ENCODE assay signal across 25 cellular contexts in the genomic region with DNA sequence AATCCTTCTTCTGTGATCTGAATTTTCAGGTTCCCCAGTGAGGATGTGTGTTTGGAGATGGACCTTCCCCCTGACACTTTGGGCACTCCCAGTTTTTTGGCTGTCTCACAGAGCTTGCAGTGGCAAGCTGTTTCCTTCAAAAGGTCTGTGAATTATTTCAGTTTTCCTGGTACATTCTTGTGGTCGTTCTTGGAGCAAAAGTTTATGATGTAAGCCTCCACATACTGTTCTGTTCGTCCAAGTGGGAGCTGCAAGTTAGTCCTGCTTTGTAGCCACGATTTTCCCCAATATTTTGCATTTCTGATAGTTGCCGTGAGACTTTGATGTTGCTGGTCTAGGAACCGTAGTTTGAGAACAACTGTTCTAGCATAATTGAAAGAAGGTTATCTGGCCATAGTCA.
"Had no signal": no experiment of that assay in that cellular context is flagged by ENCODE, and none has a peak within 500 bp of the region (broad histone marks: within the 10 kb centered on the region; RNA-seq: fewer than 3 reads in every experiment).

No MANE protein-coding gene starts in this region.

- H3K4me3 ChIP-seq: hepatocyte, left ventricle myocardium inferior, lung, pancreas, psoas muscle, right lobe of liver, smooth muscle cell, tibial nerve, upper lobe of left lung, vagina had no signal

- H3K4me3 Mint-ChIP-seq: mesothelial cell of epicardium; naive thymus-derived CD4-positive, alpha-beta T cell; natural killer cell treated with Interleukin-12 subunit alpha and Interleukin-12 subunit beta and Interleukin-15 and Interleukin-18, amount 100 ng/mL, for 72 hours; stimulated activated memory B cell treated with anti-CD40 and anti-IgM and Interleukin-4, amounts not matched to agents 10 μg/mL and 1 μg/mL and 100 μg/mL, for 72 hours; stimulated activated naive CD8-positive, alpha-beta T cell treated with anti-CD3 and anti-CD28 coated beads, Interleukin-15, amount 100 ng/mL, for 72 hours had no signal

- ATAC-seq: naive thymus-derived CD4-positive, alpha-beta T cell; natural killer cell treated with Interleukin-12 subunit alpha and Interleukin-12 subunit beta and Interleukin-15 and Interleukin-18, amount 100 ng/mL, for 72 hours; pancreas; psoas muscle; right lobe of liver; stimulated activated memory B cell treated with anti-CD40 and anti-IgM and Interleukin-4, amounts not matched to agents 10 μg/mL and 1 μg/mL and 100 μg/mL, for 72 hours; stimulated activated naive CD8-positive, alpha-beta T cell treated with anti-CD3 and anti-CD28 coated beads, Interleukin-15, amount 100 ng/mL, for 72 hours had no signal

- H3K4me1 ChIP-seq: left ventricle myocardium inferior, pancreas, psoas muscle, right lobe of liver, tibial nerve, upper lobe of left lung, vagina had no signal

- DNase-seq: islet precursor cell; left ventricle myocardium inferior; mesendoderm; naive thymus-derived CD4-positive, alpha-beta T cell; nucleus accumbens; pancreas; posterior cingulate gyrus; psoas muscle; right lobe of liver; stimulated activated CD4-positive, alpha-beta T cell treated with anti-CD3 and anti-CD28 coated beads, Interleukin-1b, Interleukin-23, amount 100 ng/mL, for 48 hours; stimulated activated CD4-positive, alpha-beta T cell treated with anti-CD3 and anti-CD28 coated beads, Interleukin-2, amount 100 ng/mL, for 48 hours; stimulated activated CD4-positive, alpha-beta T cell treated with anti-CD3 and anti-CD28 coated beads, Interleukin-4, amount 100 ng/mL, for 4 hours; stimulated activated CD8-positive, alpha-beta memory T cell treated with anti-CD3 and anti-CD28 coated beads, Interleukin-4, amount 100 ng/mL, for 48 hours; stimulated activated naive CD4-positive, alpha-beta T cell treated with Interleukin-2 at 50 U/mL for 16 hours; stimulated activated naive CD8-positive, alpha-beta T cell treated with anti-CD3 and anti-CD28 coated beads, Interleukin-15, amount 100 ng/mL, for 72 hours; substantia nigra; upper lobe of left lung had no signal

- H3K27me3 Mint-ChIP-seq: naive thymus-derived CD4-positive, alpha-beta T cell; natural killer cell treated with Interleukin-12 subunit alpha and Interleukin-12 subunit beta and Interleukin-15 and Interleukin-18, amount 100 ng/mL, for 72 hours; stimulated activated memory B cell treated with anti-CD40 and anti-IgM and Interleukin-4, amounts not matched to agents 10 μg/mL and 1 μg/mL and 100 μg/mL, for 72 hours; stimulated activated naive CD8-positive, alpha-beta T cell treated with anti-CD3 and anti-CD28 coated beads, Interleukin-15, amount 100 ng/mL, for 72 hours had no signal

- H3K4me1 Mint-ChIP-seq: mesothelial cell of epicardium; stimulated activated memory B cell treated with anti-CD40 and anti-IgM and Interleukin-4, amounts not matched to agents 10 μg/mL and 1 μg/mL and 100 μg/mL, for 72 hours; stimulated activated naive CD8-positive, alpha-beta T cell treated with anti-CD3 and anti-CD28 coated beads, Interleukin-15, amount 100 ng/mL, for 72 hours had no signal

- H3K36me3 ChIP-seq: pancreas, right lobe of liver had no signal

- H3K27ac Mint-ChIP-seq: mesothelial cell of epicardium; naive thymus-derived CD4-positive, alpha-beta T cell; natural killer cell treated with Interleukin-12 subunit alpha and Interleukin-12 subunit beta and Interleukin-15 and Interleukin-18, amount 100 ng/mL, for 72 hours; stimulated activated memory B cell treated with anti-CD40 and anti-IgM and Interleukin-4, amounts not matched to agents 10 μg/mL and 1 μg/mL and 100 μg/mL, for 72 hours; stimulated activated naive CD8-positive, alpha-beta T cell treated with anti-CD3 and anti-CD28 coated beads, Interleukin-15, amount 100 ng/mL, for 72 hours had no signal
